ENCODE assay signal across 8 cellular contexts in genomic region chr1:8873506-8874229, GRCh38.
DNase-seq lines count a peak whose midpoint lies in the region; ATAC-seq and TF ChIP-seq lines count a peak whose summit lies in the region.

No MANE protein-coding gene starts in this region.

- H3K4me2 ChIP-seq in DOHH2 (ENCODE audit: low read length) = peak overlapping the region; percentile 32

- peaks cover 34% of the 10 kb centered on the region for H3K4me1 ChIP-seq in DOHH2 (ENCODE audit: control insufficient read depth, low read length)
- peaks cover 42 to 45% of the 10 kb centered on the region in 2 donors for H3K4me1 ChIP-seq in mucosa of rectum (ENCODE audit: control insufficient read depth in 2 of 2, insufficient read depth in 2 of 2, low read length in 2 of 2)

- no peak for ATAC-seq in HG03571 (IDR thresholded peaks at IDR 0.05; ENCODE audit: unreplicated experiment)

- H3K27ac ChIP-seq in DOHH2 (ENCODE audit: low read depth, low read length) (no peak overlapping the region), epithelial cell of prostate (peak overlapping the region; percentile 98), mucosa of rectum (ENCODE audit: low read depth in 2 of 2, low read length in 2 of 2) (peak overlapping the region; percentile 17 to 50)

- H4K20me1 ChIP-seq in DOHH2 (ENCODE audit: control insufficient read depth, insufficient read depth, low read depth, low read length) = peaks cover 70% of the 10 kb centered on the region

- peaks cover 99% of the 10 kb centered on the region for H3K36me3 ChIP-seq in DOHH2 (ENCODE audit: control insufficient read depth, low read length)
- H3K36me3 ChIP-seq in mucosa of rectum (ENCODE audit: control insufficient read depth in 2 of 2, insufficient read depth in 2 of 2, low read length in 2 of 2) = peaks cover 50 to 55% of the 10 kb centered on the region in 2 donors

- peaks cover 69% of the 10 kb centered on the region for H3F3A ChIP-seq in DOHH2 (ENCODE audit: control insufficient read depth, insufficient read depth)

- H3K79me2 ChIP-seq in DOHH2 (ENCODE audit: control insufficient read depth, low read length) = peaks cover 97% of the 10 kb centered on the region

- peak overlapping the region in 1 of 2 donors; percentile 13 for H3K9ac ChIP-seq in mucosa of rectum (ENCODE audit: low read depth in 1 of 2, low read length in 2 of 2)

- no peaks in the 10 kb centered on the region for H3K9me2 ChIP-seq in DOHH2 (replicated peaks; ENCODE audit: control insufficient read depth, low read length)

- peak; percentile 89 for DNase-seq in NOMO-1 treated with dmso at 0.1 percent for 144 hours (lab: John Stamatoyannopoulos, UW; ENCODE audit: unreplicated experiment)
- peak; percentile 88 for DNase-seq in activated CD8-positive, alpha-beta memory T cell treated with anti-CD3 and anti-CD28 coated beads, Interleukin-2, amount 50 U/mL, for 48 hours
- DNase-seq in epithelial cell of prostate (ENCODE audit: low read depth, low spot score) = peak; percentile 94
- peak; percentile 41 to 54 for DNase-seq in stimulated activated CD8-positive, alpha-beta memory T cell treated with anti-CD3 and anti-CD28 coated beads, Interleukin-7, amount 100 ng/mL, for 1 hour (ENCODE audit: low read depth in 2 of 2)
- DNase-seq in NCI-H2171 treated with DMSO at 0.1 percent for 48 hours (lab: John Stamatoyannopoulos, UW) = no peak

- H3K27me3 ChIP-seq in DOHH2 (ENCODE audit: control insufficient read depth, low read length) (no peaks in the 10 kb centered on the region), mucosa of rectum (ENCODE audit: control insufficient read depth in 2 of 2, insufficient read depth in 2 of 2, low read length in 2 of 2) (no peaks in the 10 kb centered on the region)

- no peak overlapping the region for H3K4me3 ChIP-seq in DOHH2 (ENCODE audit: low read length)
- peak overlapping the region in 1 of 2 donors; percentile 2 for H3K4me3 ChIP-seq in mucosa of rectum (ENCODE audit: low read length in 2 of 2)

- no peaks in the 10 kb centered on the region for H3K9me3 ChIP-seq in DOHH2 (ENCODE audit: control insufficient read depth, insufficient read depth, low read length)
- no peaks in the 10 kb centered on the region for H3K9me3 ChIP-seq in mucosa of rectum (ENCODE audit: control insufficient read depth in 2 of 2, low read length in 2 of 2)

- no peak for TF ChIP-seq CTCF in DOHH2 (IDR thresholded peaks at IDR 0.05; ENCODE audit: low read depth, low read length, poor library complexity, severe bottlenecking)
